In the genomic region with DNA sequence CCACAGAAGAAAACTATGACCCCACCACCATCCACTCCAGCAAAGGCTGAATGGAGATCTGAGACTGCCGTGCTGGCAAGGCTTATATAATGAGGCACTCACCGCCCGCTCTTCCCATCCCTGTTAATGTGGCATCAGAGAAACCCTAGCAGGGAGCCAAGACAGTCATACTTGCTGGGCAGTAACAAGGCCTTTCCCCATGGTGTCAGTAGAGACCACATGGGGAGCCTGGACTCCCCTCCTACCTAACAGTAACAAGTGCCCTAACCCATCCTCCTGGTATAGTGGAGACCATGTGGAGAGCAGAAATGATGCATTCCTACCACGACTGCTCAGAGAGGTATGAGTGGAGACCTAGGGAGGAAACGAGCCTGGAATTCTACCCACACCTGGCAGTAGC, we compare ENCODE assay signal across 9 cellular contexts.
DNase-seq lines count a peak whose midpoint lies in the region; TF ChIP-seq lines count a peak whose summit lies in the region.
"Had no signal": no experiment of that assay in that cellular context is flagged by ENCODE, and none has a peak within 500 bp of the region (broad histone marks: within the 10 kb centered on the region; RNA-seq: fewer than 3 reads in every experiment).

No MANE protein-coding gene starts in this region.

- BruUV-seq in Caco-2 (replicated peaks; lab: Mats Ljungman, UMichigan) = no TSS peak

- TF ChIP-seq CTCF in Caco-2 (IDR thresholded peaks at IDR 0.05; ENCODE audit: insufficient read depth in 1 of 2, low read depth in 1 of 2, low read length in 1 of 2, severe bottlenecking in 1 of 2, unreplicated experiment in 1 of 2) (peak; percentile 28 to 71), nephron (IDR thresholded peaks at IDR 0.05; ENCODE audit: unreplicated experiment in 3 of 3) (peak; percentile 34 to 55 (median 47)), HFFc6 (IDR thresholded peaks at IDR 0.05) (no peak)

- no peak overlapping the region for H3K4me3 Mint-ChIP-seq in Caco-2 (ENCODE audit: unreplicated experiment)
- H3K4me3 Mint-ChIP-seq in nephron = peak overlapping the region in 1 of 3 experiments; percentile 16
- no peak overlapping the region for H3K4me3 Mint-ChIP-seq in HFFc6

- H3K36me3 ChIP-seq in Caco-2 (ENCODE audit: control insufficient read depth, insufficient read depth, low read length) = no peaks in the 10 kb centered on the region

- H3K36me3 Mint-ChIP-seq in Caco-2 (ENCODE audit: insufficient read depth, unreplicated experiment) (no peaks in the 10 kb centered on the region), nephron (ENCODE audit: low read depth) (peaks cover 34% of the 10 kb centered on the region), HFFc6 (ENCODE audit: low read depth) (no peaks in the 10 kb centered on the region)

- intact Hi-C loops in Caco-2 (cut with micrococcal nuclease; ENCODE audit: unreplicated experiment) = loop anchor here (2.0 kb wide), 1 partner anchor 314 kb away; no protein-coding TSS in a partner anchor

- no peaks in the 10 kb centered on the region for H3K4me1 Mint-ChIP-seq in Caco-2 (ENCODE audit: low read depth, unreplicated experiment)
- H3K4me1 Mint-ChIP-seq in nephron = peaks cover 39% of the 10 kb centered on the region
- no peaks in the 10 kb centered on the region for H3K4me1 Mint-ChIP-seq in HFFc6 (ENCODE audit: low read depth)

- CTCF ChIA-PET in Caco-2 (lab: Charles Lee) = no interaction called here

- H3K9me3 ChIP-seq in Caco-2 = no peaks in the 10 kb centered on the region

- H3K4me3 ChIP-seq in Caco-2 (ENCODE audit: low read depth, low read length) = no peak overlapping the region

- no peaks in the 10 kb centered on the region for H3K4me1 ChIP-seq in Caco-2

- TF ChIP-seq POLR2A in erythroblast (IDR thresholded peaks at IDR 0.05; ENCODE audit: low read length) = no peak

- DNase-seq in Caco-2 = peak; percentile 35 to 38
- peak; percentile 22 for DNase-seq in NCI-H146 treated with DMSO at 0.1 percent for 48 hours (lab: John Stamatoyannopoulos, UW; ENCODE audit: unreplicated experiment)
- peak; percentile 37 to 52 for DNase-seq in erythroblast (lab: John Stamatoyannopoulos, UW)
- no peak for DNase-seq in HFFc6
- no peak for DNase-seq in T-helper 9 cell
- DNase-seq in stimulated activated CD4-positive, alpha-beta T cell treated with anti-CD3 and anti-CD28 coated beads, Interleukin-1b, Interleukin-23, amount 100 ng/mL, for 48 hours = no peak
- no peak for DNase-seq in glomerular visceral epithelial cell (ENCODE audit: extremely low spot score)
- DNase-seq: foreskin melanocyte had no signal

- POLR2A ChIA-PET in Caco-2 (lab: Charles Lee) = no interaction called here

- no peaks in the 10 kb centered on the region for H3K9me3 Mint-ChIP-seq in Caco-2 (ENCODE audit: unreplicated experiment)
- H3K9me3 Mint-ChIP-seq in nephron = peaks cover 16% of the 10 kb centered on the region
- no peaks in the 10 kb centered on the region; the same call in 1 of the 2 replicates for H3K9me3 Mint-ChIP-seq in HFFc6

- H3K27ac Mint-ChIP-seq in Caco-2 (ENCODE audit: unreplicated experiment) (no peak overlapping the region), nephron (peak overlapping the region; percentile 90), HFFc6 (no peak overlapping the region)

- no peaks in the 10 kb centered on the region; the same call in 1 of the 2 replicates for H3K27me3 ChIP-seq in Caco-2 (replicated peaks; ENCODE audit: control insufficient read depth, insufficient read depth, low read length)

- H3K27me3 Mint-ChIP-seq in Caco-2 (ENCODE audit: insufficient read depth, unreplicated experiment) = peaks cover 38% of the 10 kb centered on the region
- H3K27me3 Mint-ChIP-seq in nephron (ENCODE audit: low read depth) = no peaks in the 10 kb centered on the region
- peaks cover 3% of the 10 kb centered on the region for H3K27me3 Mint-ChIP-seq in HFFc6 (ENCODE audit: insufficient read depth)

Comparison
In these comparisons a context has a peak if more than half of its experiments do, and no peak if none do; other contexts are left out.
1. DNase-seq: peak in Caco-2 (2 of 2), NCI-H146 treated with DMSO at 0.1 percent for 48 hours (single experiment) and erythroblast (2 of 2); none in HFFc6 (single experiment), T-helper 9 cell (single experiment), stimulated activated CD4-positive, alpha-beta T cell treated with anti-CD3 and anti-CD28 coated beads, Interleukin-1b, Interleukin-23, amount 100 ng/mL, for 48 hours (single experiment) and glomerular visceral epithelial cell (single experiment).
2. H3K27ac Mint-ChIP-seq: peak in nephron (3 of 3); none in Caco-2 (single experiment) and HFFc6 (single experiment).